Comparison of ENCODE assay signal across 1 cellular context in the genomic region with DNA sequence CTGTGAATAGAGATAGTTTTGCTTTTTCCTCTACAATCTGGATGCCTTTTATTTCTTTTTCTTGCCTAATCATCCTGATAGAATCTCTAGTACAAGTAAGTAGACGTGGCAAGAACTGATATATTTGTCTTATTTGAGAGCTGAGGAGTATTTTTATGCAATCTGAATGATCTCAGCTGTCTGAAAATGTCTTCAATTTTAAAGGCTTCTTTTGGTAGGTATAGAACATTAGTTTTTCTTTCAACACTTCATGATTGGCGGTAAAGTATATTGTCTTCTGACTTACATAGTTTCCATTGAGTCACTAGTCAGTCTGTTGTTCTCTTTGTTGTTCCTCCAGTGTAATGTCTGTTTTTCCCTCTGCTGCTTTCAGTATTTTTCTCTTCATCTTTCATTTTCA.
TF ChIP-seq lines count a peak whose summit lies in the region.

No MANE protein-coding gene starts in this region.

TF ChIP-seq in A549, 52 proteins besides CTCF, POLR2A, EP300 and RAD21 (continued from another document):
- no peak for TF ChIP-seq RCOR1 (IDR thresholded peaks at IDR 0.05; ENCODE audit: low read depth, low read length)
- no peak for TF ChIP-seq HDAC2 (IDR thresholded peaks at IDR 0.05)
- TF ChIP-seq USF2 (IDR thresholded peaks at IDR 0.05): no peak
- no peak for TF ChIP-seq CBX8 (IDR thresholded peaks at IDR 0.05)
